ENCODE assay signal across 9 cellular contexts in the genomic region with DNA sequence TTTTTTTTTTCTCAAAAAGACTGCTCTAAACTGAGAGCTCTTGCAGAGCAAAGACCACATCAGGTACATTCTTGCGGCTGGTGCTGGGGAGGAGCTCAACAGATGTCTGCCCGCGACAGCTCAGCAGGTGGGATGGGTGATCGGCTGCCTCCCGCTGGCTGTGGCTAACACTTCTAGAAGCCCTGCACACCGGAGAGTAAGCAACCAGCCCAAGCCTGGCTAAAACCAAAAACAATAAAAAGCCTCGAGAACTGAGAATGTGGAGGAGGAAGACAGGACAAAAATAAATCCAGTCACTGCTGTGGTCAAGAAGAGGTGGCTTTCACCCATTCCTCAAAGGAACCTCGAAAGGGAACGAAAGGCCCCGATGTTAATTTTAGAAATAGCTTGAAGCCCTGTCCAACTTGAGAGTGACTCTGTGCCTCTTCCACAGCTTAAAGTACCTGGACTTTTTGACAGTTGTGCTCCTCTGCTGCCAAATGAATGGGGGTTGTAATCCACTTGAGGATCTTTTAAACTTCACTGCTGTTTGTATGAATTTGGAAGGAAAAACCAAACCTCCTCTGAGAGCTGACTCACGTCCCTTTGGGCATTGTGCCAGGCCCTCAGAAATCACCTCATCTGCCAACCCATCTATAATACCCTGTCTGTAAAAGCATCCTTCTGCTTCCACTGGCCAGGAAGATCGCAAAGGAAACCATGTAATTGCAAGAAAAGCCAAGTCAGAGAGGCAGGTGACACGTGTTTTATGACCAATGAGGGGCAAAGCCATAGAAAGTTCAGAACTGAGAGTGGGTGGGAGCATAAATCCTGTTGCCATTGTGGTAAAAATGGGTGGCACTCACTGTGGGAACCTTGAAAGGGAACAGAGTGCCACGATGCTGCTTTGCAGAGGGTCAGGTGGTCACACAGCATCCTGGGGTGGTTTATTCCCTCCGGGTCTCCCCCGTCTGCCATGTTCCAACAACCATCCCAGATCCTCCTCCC.
A peak's percentile ranks its signal among the peaks of the same experiment; 100 is the strongest.
DNase-seq lines count a peak whose midpoint lies in the region; ATAC-seq, FAIRE-seq and TF ChIP-seq lines count a peak whose summit lies in the region.
"Had no signal": no experiment of that assay in that cellular context is flagged by ENCODE, and none has a peak within 500 bp of the region (broad histone marks: within the 10 kb centered on the region; RNA-seq: fewer than 3 reads in every experiment).

No MANE protein-coding gene starts in this region.

- TF ChIP-seq EP300 in ovary (IDR thresholded peaks at IDR 0.05) = no peak

- no peaks in the 10 kb centered on the region for H4K20me1 ChIP-seq in astrocyte (ENCODE audit: insufficient read depth, low read length)

- H3K4me1 ChIP-seq in astrocyte (ENCODE audit: insufficient read depth, low read length) = peaks cover 9% of the 10 kb centered on the region
- H3K4me1 ChIP-seq in ovary (ENCODE audit: insufficient read depth) = no peaks in the 10 kb centered on the region

- peaks cover 1% of the 10 kb centered on the region for H3K9me3 Mint-ChIP-seq in astrocyte (ENCODE audit: unreplicated experiment)

- no peak for TF ChIP-seq POLR2A in ovary (IDR thresholded peaks at IDR 0.05)

- H3K79me2 ChIP-seq in astrocyte (ENCODE audit: insufficient read depth, low read length) = no peaks in the 10 kb centered on the region

- peaks cover 24% of the 10 kb centered on the region for H3K27me3 ChIP-seq in astrocyte (ENCODE audit: insufficient read depth, low read length)
- no peaks in the 10 kb centered on the region for H3K27me3 ChIP-seq in ovary

- peak; percentile 64 for ATAC-seq in GM21367 (IDR thresholded peaks at IDR 0.05; ENCODE audit: unreplicated experiment)
- peak; percentile 98 for ATAC-seq in T-helper 17 cell

- H3K4me3 Mint-ChIP-seq in T-helper 17 cell (peak overlapping the region; percentile 84), astrocyte (ENCODE audit: unreplicated experiment) (no peak overlapping the region)

- TF ChIP-seq CTCF in astrocyte (IDR thresholded peaks at IDR 0.05; ENCODE audit: insufficient read depth, low read depth, low read length) = no peak
- TF ChIP-seq CTCF in ovary (IDR thresholded peaks at IDR 0.05) = no peak

- FAIRE-seq in astrocyte (lab: Jason Lieb, UNC) = no peak

- H3K27ac Mint-ChIP-seq in T-helper 17 cell (peak overlapping the region; percentile 81), astrocyte (ENCODE audit: unreplicated experiment) (no peak overlapping the region)

- no peak overlapping the region for H3K4me3 ChIP-seq in astrocyte (ENCODE audit: insufficient read depth, low read depth, low read length)
- no peak overlapping the region for H3K4me3 ChIP-seq in ovary
- H3K4me3 ChIP-seq: lung had no signal

- H3K4me1 Mint-ChIP-seq in T-helper 17 cell (peaks cover 7% of the 10 kb centered on the region), astrocyte (ENCODE audit: low read depth, unreplicated experiment) (peaks cover 12% of the 10 kb centered on the region)

- 51 to 58% (median 53%) methylated on average over 16 of the region's 16 CpGs for WGBS in ovary, 3 donors

- H3K4me2 ChIP-seq in astrocyte (ENCODE audit: low read length) = peak overlapping the region; percentile 71

- H3K36me3 Mint-ChIP-seq in T-helper 17 cell (ENCODE audit: low read depth) (no peaks in the 10 kb centered on the region), astrocyte (ENCODE audit: low read depth, unreplicated experiment) (no peaks in the 10 kb centered on the region)

- no peak overlapping the region for H2AFZ ChIP-seq in astrocyte (ENCODE audit: low read depth, low read length)

- intact Hi-C loops in ovary (cut with DNase I) = no loop called here

- peaks cover 35% of the 10 kb centered on the region for H3K27me3 Mint-ChIP-seq in T-helper 17 cell
- peaks cover 43% of the 10 kb centered on the region for H3K27me3 Mint-ChIP-seq in astrocyte (ENCODE audit: low read depth, unreplicated experiment)

- H3K9ac ChIP-seq in astrocyte (ENCODE audit: low read length) = no peak overlapping the region

- DNase-seq in DMS153 (lab: John Stamatoyannopoulos, UW) = peak; percentile 29
- DNase-seq in HS-5 (ENCODE audit: low read depth) = peak; percentile 28
- peak; percentile 21 to 59 (median 53) for DNase-seq in T-helper 17 cell
- DNase-seq in astrocyte (ENCODE audit: low read depth) = peak; percentile 38
- DNase-seq in stimulated activated CD4-positive, alpha-beta T cell treated with anti-CD3 and anti-CD28 coated beads, Interleukin-15, amount 100 ng/mL, for 24 hours = peak; percentile 83
- DNase-seq in superior temporal gyrus (ENCODE audit: extremely low spot score) = no peak
- DNase-seq in ovary = no peak

- no peaks in the 10 kb centered on the region for H3K9me3 ChIP-seq in T-helper 17 cell (ENCODE audit: control insufficient read depth, low read length, poor library complexity, severe bottlenecking)
- no peaks in the 10 kb centered on the region for H3K9me3 ChIP-seq in astrocyte (ENCODE audit: insufficient read depth, low read depth, low read length)
- H3K9me3 ChIP-seq in ovary = no peaks in the 10 kb centered on the region

- no peaks in the 10 kb centered on the region for H3K36me3 ChIP-seq in astrocyte (ENCODE audit: insufficient read depth, low read length)
- no peaks in the 10 kb centered on the region for H3K36me3 ChIP-seq in ovary

- no peak overlapping the region for H3K27ac ChIP-seq in astrocyte (ENCODE audit: low read depth, low read length)
- H3K27ac ChIP-seq in ovary = no peak overlapping the region

Comparison
In these comparisons a context has a peak if more than half of its experiments do, and no peak if none do; other contexts are left out.
1. DNase-seq: peak in DMS153 (single experiment), HS-5 (single experiment), T-helper 17 cell (3 of 3), astrocyte (single experiment) and stimulated activated CD4-positive, alpha-beta T cell treated with anti-CD3 and anti-CD28 coated beads, Interleukin-15, amount 100 ng/mL, for 24 hours (single experiment); none in superior temporal gyrus (single experiment) and ovary (0 of 5).